ENCODE assay signal across 8 cellular contexts in genomic region chr14:92105073-92105844, GRCh38.
A peak's percentile ranks its signal among the peaks of the same experiment; 100 is the strongest.
DNase-seq lines count a peak whose midpoint lies in the region; TF ChIP-seq lines count a peak whose summit lies in the region.

No MANE protein-coding gene starts in this region.

- no peaks in the 10 kb centered on the region for H3K9me3 ChIP-seq in BLaER1 treated with 17β-estradiol and CSF1 and Interleukin-3, amounts not matched to agents 10 nM and 100 nM (replicated peaks in 1 of 11)
- no peaks in the 10 kb centered on the region for H3K9me3 ChIP-seq in muscle layer of colon (ENCODE audit: low read length)

- DNase-seq in dedifferentiated amniotic fluid mesenchymal stem cell (ENCODE audit: extremely low spot score) (peak; percentile 22), GF-D8 (lab: John Stamatoyannopoulos, UW) (no peak), HuH-7 (ENCODE audit: low spot score) (no peak), SKM-1 (lab: John Stamatoyannopoulos, UW; ENCODE audit: unreplicated experiment) (no peak), NCI-H146 (lab: John Stamatoyannopoulos, UW) (no peak)

- peak overlapping the region; percentile 75; the same call in 1 of the 2 replicates for H2AFZ ChIP-seq in KMS-11 (ENCODE audit: low read depth)

- peak overlapping the region; percentile 70 to 97 (median 91) for H3K4me2 ChIP-seq in BLaER1 treated with 17β-estradiol and CSF1 and Interleukin-3, amounts not matched to agents 10 nM and 100 nM
- peak overlapping the region; percentile 57 for H3K4me2 ChIP-seq in KMS-11

- 0 out of 22 replicates have a peak, but pooled peaks cover 0 to 3% (median 0%) of the 10 kb centered on the region in 11 experiments for H3K36me3 ChIP-seq in BLaER1 treated with 17β-estradiol and CSF1 and Interleukin-3, amounts not matched to agents 10 nM and 100 nM
- H3K36me3 ChIP-seq in KMS-11 (ENCODE audit: insufficient read depth) = no peaks in the 10 kb centered on the region
- H3K36me3 ChIP-seq in muscle layer of colon (ENCODE audit: insufficient read depth, low read length) = no peaks in the 10 kb centered on the region

- peaks cover 21 to 59% (median 33%) of the 10 kb centered on the region in 10 experiments for H3K4me1 ChIP-seq in BLaER1 treated with 17β-estradiol and CSF1 and Interleukin-3, amounts not matched to agents 10 nM and 100 nM
- peaks cover 2% of the 10 kb centered on the region for H3K4me1 ChIP-seq in KMS-11 (ENCODE audit: low read depth, poor library complexity, severe bottlenecking)
- peaks cover 34% of the 10 kb centered on the region for H3K4me1 ChIP-seq in muscle layer of colon (ENCODE audit: insufficient read depth, low read length)

- H3K4me3 ChIP-seq in BLaER1 treated with 17β-estradiol and CSF1 and Interleukin-3, amounts not matched to agents 10 nM and 100 nM = peak overlapping the region; percentile 62 to 99 (median 86)
- H3K4me3 ChIP-seq in KMS-11 (IDR thresholded peaks at IDR 0.05; ENCODE audit: insufficient read depth, low read depth, low read length) (no peak overlapping the region), muscle layer of colon (ENCODE audit: low read depth in 1 of 2, low read length in 2 of 2) (peak overlapping the region; percentile 87 to 97)

- H4K20me1 ChIP-seq in BLaER1 treated with 17β-estradiol and CSF1 and Interleukin-3, amounts not matched to agents 10 nM and 100 nM = peaks cover 12 to 55% (median 42%) of the 10 kb centered on the region in 11 experiments; a peak in 18 of 22 replicates
- no peaks in the 10 kb centered on the region for H4K20me1 ChIP-seq in KMS-11 (ENCODE audit: insufficient read depth)

- peak overlapping the region; percentile 78 to 97 (median 92) for H3K27ac ChIP-seq in BLaER1 treated with 17β-estradiol and CSF1 and Interleukin-3, amounts not matched to agents 10 nM and 100 nM
- H3K27ac ChIP-seq in KMS-11 = peak overlapping the region; percentile 24; the same call in 1 of the 2 replicates
- peak overlapping the region; percentile 96 for H3K27ac ChIP-seq in muscle layer of colon (ENCODE audit: low read depth, low read length)

- H3K9ac ChIP-seq in BLaER1 treated with 17β-estradiol and CSF1 and Interleukin-3, amounts not matched to agents 10 nM and 100 nM = peak overlapping the region; percentile 84 to 97 (median 93)
- H3K9ac ChIP-seq in KMS-11 = peak overlapping the region; percentile 30; the same call in 1 of the 2 replicates
- H3K9ac ChIP-seq in muscle layer of colon (ENCODE audit: low read length) = peak overlapping the region; percentile 97

- peaks cover 24% of the 10 kb centered on the region; the same call in 1 of the 2 replicates for H3K79me2 ChIP-seq in KMS-11 (ENCODE audit: insufficient read depth, low read depth)

- no peaks in the 10 kb centered on the region for H3K27me3 ChIP-seq in BLaER1 treated with 17β-estradiol and CSF1 and Interleukin-3, amounts not matched to agents 10 nM and 100 nM
- H3K27me3 ChIP-seq in KMS-11 (ENCODE audit: insufficient read depth, low read depth) (no peaks in the 10 kb centered on the region), muscle layer of colon (ENCODE audit: control insufficient read depth in 1 of 2, insufficient read depth in 2 of 2, low read length in 2 of 2) (no peaks in the 10 kb centered on the region)

- TF ChIP-seq CTCF in KMS-11 (conservative IDR thresholded peaks at IDR 0.05; ENCODE audit: low read depth, low read length) = no peak

Comparison
In these comparisons a context has a peak if more than half of its experiments do, and no peak if none do; other contexts are left out.
1. H3K27ac ChIP-seq: peak in every context shown above with its lines; median percentile 96 in muscle layer of colon; 92 in BLaER1 treated with 17β-estradiol and CSF1 and Interleukin-3, amounts not matched to agents 10 nM and 100 nM; 24 in KMS-11.
2. H3K9ac ChIP-seq: peak in every context shown above with its lines; median percentile 97 in muscle layer of colon; 93 in BLaER1 treated with 17β-estradiol and CSF1 and Interleukin-3, amounts not matched to agents 10 nM and 100 nM; 30 in KMS-11.